Comparison of ENCODE assay signal across 8 cellular contexts in genomic region chr9:74496819-74497749, GRCh38. TPM values are rescaled to one million over a fixed set of nuclear protein-coding genes. Genes with fewer than 3 reads are reported as not detected.
DNase-seq lines count a peak whose midpoint lies in the region; ATAC-seq, FAIRE-seq and TF ChIP-seq lines count a peak whose summit lies in the region.

Gene RORB (plus strand): TSS chr9:74497335. CDS start chr9:74497977, 642 bp downstream.

- H3K9ac ChIP-seq in duodenal mucosa (ENCODE audit: low read depth in 1 of 2, low read length in 2 of 2) = peak within 1 kb of the TSS in 1 of 2 donors; percentile 32

- H3K4me3 ChIP-seq in duodenal mucosa (ENCODE audit: low read depth in 1 of 2, low read length in 2 of 2) (peak within 1 kb of the TSS; percentile 73 to 91), left lung (peak within 1 kb of the TSS; percentile 42 to 56)

- peak; percentile 97 for ATAC-seq in GM21526 (IDR thresholded peaks at IDR 0.05; ENCODE audit: low FRiP score, unreplicated experiment)
- ATAC-seq in SK-N-SH treated with all-trans-retinoic acid at 6 μM for 48 hours = peak; percentile 90
- ATAC-seq in left lung = peak; percentile 97

- TF ChIP-seq CTCF in left lung (IDR thresholded peaks at IDR 0.05) = no peak

- peaks cover 46 to 54% of the 10 kb centered on the region in 2 donors for H3K27me3 ChIP-seq in duodenal mucosa (ENCODE audit: control insufficient read depth in 1 of 2, insufficient read depth in 2 of 2, low read length in 2 of 2)
- peaks cover 43 to 94% of the 10 kb centered on the region in 2 donors for H3K27me3 ChIP-seq in left lung

- H3K4me1 ChIP-seq in duodenal mucosa (ENCODE audit: control insufficient read depth in 1 of 2, insufficient read depth in 2 of 2, low read length in 2 of 2) (peaks cover 3 to 26% of the 10 kb centered on the region in 2 donors), left lung (peaks cover 3 to 35% of the 10 kb centered on the region in 2 donors)

- intact Hi-C loops in left lung (cut with DNase I) = no loop called here

- H3K36me3 ChIP-seq in duodenal mucosa (ENCODE audit: control insufficient read depth in 1 of 2, insufficient read depth in 2 of 2, low read length in 2 of 2) (no peaks in the 10 kb centered on the region), left lung (no peaks in the 10 kb centered on the region)

- DNase-seq in GM04504 (ENCODE audit: low read depth) = peak; percentile 7
- DNase-seq in HTR-8/SVneo (ENCODE audit: insufficient read length, low spot score) = peak; percentile 12
- peak; percentile 56 to 86 for DNase-seq in left lung
- DNase-seq in stimulated activated CD4-positive, alpha-beta T cell treated with anti-CD3 and anti-CD28 coated beads, Interleukin-4, amount 100 ng/mL, for 4 hours = peak; percentile 27 to 33
- no peak for DNase-seq in UCSD-AML1 (lab: John Stamatoyannopoulos, UW; ENCODE audit: unreplicated experiment)

- no peak for FAIRE-seq in HTR-8/SVneo (lab: Jason Lieb, UNC)

- H3K9me3 ChIP-seq in duodenal mucosa (ENCODE audit: control insufficient read depth in 1 of 2, low read length in 2 of 2) (no peaks in the 10 kb centered on the region), left lung (no peaks in the 10 kb centered on the region)

- H3K27ac ChIP-seq in duodenal mucosa (ENCODE audit: low read depth, low read length) (no peak within 1 kb of the TSS), left lung (no peak within 1 kb of the TSS)

TF ChIP-seq in SK-N-SH treated with all-trans-retinoic acid at 6 μM for 48 hours, 23 proteins besides CTCF, POLR2A, EP300 and RAD21:
- TF ChIP-seq CSDC2 (CRISPR knock-in tag; IDR thresholded peaks at IDR 0.05) (no peak), OSR1 (CRISPR knock-in tag; IDR thresholded peaks at IDR 0.05) (no peak), ZNF70 (CRISPR knock-in tag; IDR thresholded peaks at IDR 0.05) (no peak), SNAI2 (CRISPR knock-in tag; IDR thresholded peaks at IDR 0.05) (no peak), PPARA (CRISPR knock-in tag; IDR thresholded peaks at IDR 0.05; ENCODE audit: borderline replicate concordance) (no peak), RARB (CRISPR knock-in tag; IDR thresholded peaks at IDR 0.05) (no peak), TOX (CRISPR knock-in tag; IDR thresholded peaks at IDR 0.05; ENCODE audit: borderline replicate concordance) (no peak), ZFP3 (CRISPR knock-in tag; IDR thresholded peaks at IDR 0.05) (no peak), GLIS3 (CRISPR knock-in tag; IDR thresholded peaks at IDR 0.05) (no peak), CSRNP3 (CRISPR knock-in tag; IDR thresholded peaks at IDR 0.05) (no peak), ZNF565 (CRISPR knock-in tag; conservative IDR thresholded peaks at IDR 0.05; ENCODE audit: low read depth) (no peak)
TF ChIP-seq in SK-N-SH treated with all-trans-retinoic acid at 6 μM for 48 hours: peak in this region for 0.

RNA-seq across cellular contexts. Expression of gene RORB, which starts in this region (rescaled TPM):
- 1 to 10 TPM; 2.9 to 5.2 TPM for total RNA-seq in left lung
